9 cellular contexts compared by ENCODE assay signal in the genomic region with DNA sequence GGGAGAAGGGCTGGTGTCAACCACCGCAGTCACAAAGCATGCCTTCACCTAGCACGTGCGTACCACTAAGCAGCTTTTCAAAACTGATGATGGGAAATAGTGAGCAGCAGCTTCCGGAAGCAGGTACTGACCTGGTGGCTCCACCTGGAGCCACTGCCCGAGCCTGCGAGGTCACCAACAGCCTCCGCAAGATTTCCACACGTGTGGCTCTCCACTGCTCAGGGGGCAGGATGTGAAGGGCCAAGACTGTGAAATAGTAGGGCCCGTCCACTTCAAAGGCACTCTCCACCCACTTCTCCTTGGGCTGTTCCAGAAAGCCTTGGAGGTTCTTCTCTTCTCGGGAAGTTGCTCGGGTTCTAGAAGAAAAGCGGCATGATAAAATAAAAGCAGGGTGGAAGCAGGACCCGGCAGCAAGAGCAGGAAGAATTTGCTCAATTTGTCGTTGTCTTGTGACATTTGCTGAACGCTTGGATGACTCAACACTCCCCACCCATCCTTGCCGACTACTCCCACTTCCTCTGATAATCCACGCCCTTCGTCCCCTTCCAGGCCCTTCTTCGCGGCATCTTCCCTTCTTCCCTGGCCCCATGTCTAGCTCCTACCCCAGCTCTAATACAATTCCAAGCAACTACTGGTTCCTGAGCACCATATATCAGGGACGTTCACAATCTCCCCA.
DNase-seq lines count a peak whose midpoint lies in the region; ATAC-seq and TF ChIP-seq lines count a peak whose summit lies in the region.
"Had no signal": no experiment of that assay in that cellular context is flagged by ENCODE, and none has a peak within 500 bp of the region (broad histone marks: within the 10 kb centered on the region; RNA-seq: fewer than 3 reads in every experiment).

No MANE protein-coding gene starts in this region.

- 37 to 67% (median 42%) methylated on average over 21 of the region's 21 CpGs for WGBS in spleen, 5 donors
- 64 to 66% (median 64%) methylated on average over 21 of the region's 21 CpGs for WGBS in ovary, 3 donors

- peak; percentile 14 for DNase-seq in SW480 (ENCODE audit: low spot score)
- DNase-seq in head of caudate nucleus, result peak in 36 of 42 donors; percentile 21 to 84 (median 56)
- no peak for DNase-seq in spleen
- no peak for DNase-seq in ecto neural progenitor cell (ENCODE audit: low spot score)
- no peak for DNase-seq in ovary
- no peak for DNase-seq in NCI-H69 (lab: John Stamatoyannopoulos, UW)
- DNase-seq: NCI-H774 had no signal

- H3K27me3 ChIP-seq in spleen (replicated peaks in 1 of 7) (no peaks in the 10 kb centered on the region), ovary (no peaks in the 10 kb centered on the region)

- TF ChIP-seq CTCF in spleen (IDR thresholded peaks at IDR 0.05 in 8 of 11, conservative IDR thresholded peaks at IDR 0.05 in 3 of 11), result no peak
- TF ChIP-seq CTCF in ovary (IDR thresholded peaks at IDR 0.05), result no peak

- intact Hi-C loops in head of caudate nucleus (cut with DNase I) (no loop called here), spleen (cut with DNase I; ENCODE audit: low total_unique reads) (no loop called here), ovary (cut with DNase I) (loop anchor here in 1 of 4 donors (10.0 kb wide), 1 partner anchor 167 kb away; no protein-coding TSS in a partner anchor)

- H3K4me1 ChIP-seq in spleen, result peaks cover 0 to 52% (median 29%) of the 10 kb centered on the region in 6 donors
- H3K4me1 ChIP-seq in ovary (ENCODE audit: insufficient read depth), result no peaks in the 10 kb centered on the region

- TF ChIP-seq EP300 in ovary (IDR thresholded peaks at IDR 0.05), result no peak

- ATAC-seq in GM18870 (IDR thresholded peaks at IDR 0.05; ENCODE audit: unreplicated experiment), result no peak

- TF ChIP-seq POLR2A in GM19193 (IDR thresholded peaks at IDR 0.05; ENCODE audit: extremely low read depth, insufficient read depth, insufficient read length), result peak; percentile 20
- no peak for TF ChIP-seq POLR2A in spleen (IDR thresholded peaks at IDR 0.05)
- TF ChIP-seq POLR2A in ovary (IDR thresholded peaks at IDR 0.05), result no peak

- H3K9me3 ChIP-seq in spleen (no peaks in the 10 kb centered on the region), ovary (no peaks in the 10 kb centered on the region)

- H3K36me3 ChIP-seq in spleen (peaks cover 3 to 100% (median 97%) of the 10 kb centered on the region in 6 donors), ovary (no peaks in the 10 kb centered on the region)

- H3K27ac ChIP-seq in spleen (peak overlapping the region; percentile 22 to 86 (median 82)), ovary (no peak overlapping the region)

- peak overlapping the region in 4 of 8 donors; percentile 8 to 48 (median 21) for H3K4me3 ChIP-seq in spleen
- H3K4me3 ChIP-seq in ovary, result no peak overlapping the region

Comparison
In these comparisons a context has a peak if more than half of its experiments do, and no peak if none do; other contexts are left out.
1. DNase-seq: peak in SW480 (single experiment) and head of caudate nucleus (36 of 42); none in spleen (single experiment), ecto neural progenitor cell (single experiment), ovary (0 of 5) and NCI-H69 (single experiment).
2. H3K27ac ChIP-seq: peak in spleen (8 of 8); none in ovary (0 of 2).